ENCODE assay signal across 8 cellular contexts in the genomic region with DNA sequence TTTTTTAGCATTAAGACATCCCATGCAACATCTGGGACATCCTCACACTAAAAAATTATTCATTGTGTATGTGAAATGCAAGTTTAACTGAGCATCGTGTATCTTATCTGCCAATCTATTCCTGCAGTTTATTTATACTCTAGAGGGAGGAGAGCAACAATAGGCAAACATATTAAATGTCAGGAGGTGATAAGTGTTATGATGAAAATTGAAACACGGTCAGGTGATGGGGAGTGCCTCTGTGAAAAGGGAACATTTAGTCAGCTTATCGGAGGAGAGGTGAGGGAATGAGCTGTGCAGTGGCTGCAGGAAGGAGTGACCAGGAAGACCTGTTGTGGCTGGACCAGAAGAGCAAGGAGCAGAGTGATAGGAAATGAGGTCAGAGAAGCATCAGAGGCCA. TPM values are rescaled to one million over a fixed set of nuclear protein-coding genes. Genes with fewer than 3 reads are reported as not detected.
DNase-seq lines count a peak whose midpoint lies in the region; ATAC-seq, FAIRE-seq and TF ChIP-seq lines count a peak whose summit lies in the region.

No MANE protein-coding gene starts in this region.

- H3K4me1 Mint-ChIP-seq in CD4-positive, alpha-beta memory T cell, result peaks cover 31 to 53% (median 45%) of the 10 kb centered on the region in 4 donors

- peaks cover 12% of the 10 kb centered on the region for H3K36me3 ChIP-seq in CD4-positive, alpha-beta memory T cell (ENCODE audit: insufficient read depth, low read length)
- H3K36me3 ChIP-seq in GM12878 (ENCODE audit: control insufficient read depth in 2 of 2, insufficient read depth in 2 of 2, low read length in 1 of 2) (peaks cover 2 to 6% of the 10 kb centered on the region in 2 experiments; a peak in 1 of 4 replicates), mesodermal cell (ENCODE audit: control insufficient read depth, insufficient read depth, low read length) (peaks cover 27% of the 10 kb centered on the region)

- ATAC-seq in GM12878 (no peak), GM19324 (IDR thresholded peaks at IDR 0.05; ENCODE audit: low FRiP score, unreplicated experiment) (no peak), HG03159 (IDR thresholded peaks at IDR 0.05; ENCODE audit: unreplicated experiment) (no peak)

- CTCF ChIA-PET in CD4-positive, alpha-beta memory T cell (lab: Charles Lee; ENCODE audit: partially characterized antibody), result interaction anchor here (0.7 to 1.5 kb wide), 5 partner anchors 19 to 688 kb away, joined by 3 read pairs; no protein-coding TSS in a partner anchor
- CTCF ChIA-PET in GM12878 (lab: Yijun Ruan, JAX), result interaction anchor here (1.3 to 1.8 kb wide), 3 partner anchors 13 to 106 kb away, joined by 3 to 4 read pairs (median 3); no protein-coding TSS in a partner anchor

- no peak for DNase-seq in CD4-positive, alpha-beta memory T cell
- DNase-seq in LNCaP clone FGC (ENCODE audit: low read depth) (peak; percentile 75), GM12878 (ENCODE audit: low read depth, low spot score) (no peak), iPS-NIHi11 (ENCODE audit: low spot score) (no peak), AG20443 (ENCODE audit: low spot score) (no peak)

- FAIRE-seq in GM12878 (lab: Jason Lieb, UNC), result no peak

- SMC1A ChIA-PET in GM12878 (lab: Charles Lee; ENCODE audit: uncharacterized antibody, unreplicated experiment), result interaction anchor here (1.0 to 4.2 kb wide), 5 partner anchors 10 to 116 kb away, joined by 3 to 12 read pairs (median 5); partner anchors contain the start of genes ATPAF1, MKNK1 and MOB3C

- peaks cover 38% of the 10 kb centered on the region for H3K4me1 ChIP-seq in CD4-positive, alpha-beta memory T cell (ENCODE audit: insufficient read depth, low read length)
- H3K4me1 ChIP-seq in GM12878 (ENCODE audit: control insufficient read depth, insufficient read depth, low read length) (peaks cover 13% of the 10 kb centered on the region), mesodermal cell (ENCODE audit: control insufficient read depth, insufficient read depth, low read length, poor library complexity, severe bottlenecking) (peaks cover 15% of the 10 kb centered on the region)

- H3K4me3 Mint-ChIP-seq in CD4-positive, alpha-beta memory T cell, result peak overlapping the region; percentile 80 to 93 (median 88)

- TF ChIP-seq EP300 in GM12878 (IDR thresholded peaks at IDR 0.05; ENCODE audit: borderline replicate concordance in 1 of 2, control insufficient read depth in 1 of 2, low read depth in 2 of 2, low read length in 2 of 2), result no peak

- no peaks in the 10 kb centered on the region for H3K27me3 ChIP-seq in CD4-positive, alpha-beta memory T cell (ENCODE audit: insufficient read depth, low read length)
- H3K27me3 ChIP-seq in GM12878 (replicated peaks in 1 of 2; ENCODE audit: control insufficient read depth in 2 of 2, insufficient read depth in 2 of 2, low read length in 1 of 2), result no peaks in the 10 kb centered on the region; a peak in 1 of 4 replicates

- TF ChIP-seq POLR2A in GM12878 (IDR thresholded peaks at IDR 0.05; ENCODE audit: low read depth, low read length), result no peak

- 1% methylated on average over 3 of the region's 3 CpGs for WGBS in GM12878 (ENCODE audit: insufficient coverage, insufficient replicate concordance, low lambda C conversion rate, missing lambda C conversion rate)
- WGBS in mesodermal cell (ENCODE audit: insufficient coverage in 2 of 2), 2 experiments, result 63 to 71% methylated on average over 2 to 3 of the region's 3 CpGs

- no TSS peak for BruUV-seq in GM12878 (replicated peaks; lab: Mats Ljungman, UMichigan)

- in situ Hi-C loops in GM12878 (cut with MboI), result no loop called here

- peaks cover 18 to 35% of the 10 kb centered on the region in 2 donors for H3K36me3 Mint-ChIP-seq in CD4-positive, alpha-beta memory T cell

- H4K20me1 ChIP-seq in GM12878 (ENCODE audit: control insufficient read depth, insufficient read depth), result no peaks in the 10 kb centered on the region; the same call in 1 of the 2 replicates

- H3K9me3 ChIP-seq in CD4-positive, alpha-beta memory T cell (ENCODE audit: control insufficient read depth in 1 of 2, low read length in 2 of 2), result no peaks in the 10 kb centered on the region
- no peaks in the 10 kb centered on the region for H3K9me3 ChIP-seq in GM12878 (replicated peaks; ENCODE audit: control insufficient read depth, insufficient read depth, low read length)
- no peaks in the 10 kb centered on the region for H3K9me3 ChIP-seq in mesodermal cell (ENCODE audit: control insufficient read depth, low read length)

- TF ChIP-seq RAD21 in GM12878 (IDR thresholded peaks at IDR 0.05; ENCODE audit: insufficient read depth, low read depth, low read length), result no peak

- TF ChIP-seq CTCF in LNCaP clone FGC (IDR thresholded peaks at IDR 0.05; ENCODE audit: control insufficient read depth, extremely low read depth, insufficient read depth) (no peak), GM12878 (IDR thresholded peaks at IDR 0.05 in 2 of 3, conservative IDR thresholded peaks at IDR 0.05 in 1 of 3; ENCODE audit: control insufficient read depth in 2 of 3, extremely low read depth in 1 of 3, insufficient read depth in 1 of 3, low read depth in 3 of 3, low read length in 3 of 3) (no peak)

- POLR2A ChIA-PET in CD4-positive, alpha-beta memory T cell (lab: Charles Lee; ENCODE audit: partially characterized antibody), result interaction anchor here (0.7 to 3.3 kb wide), 7 partner anchors 14 to 1033 kb away, joined by 3 to 21 read pairs (median 5); partner anchors contain the start of genes ATPAF1, GPBP1L1 and MKNK1
- POLR2A ChIA-PET in GM12878 (lab: Charles Lee), result interaction anchor here (0.6 to 1.2 kb wide), 5 partner anchors 58 to 312 kb away, joined by 3 to 7 read pairs (median 4); partner anchors contain the start of gene MOB3C

- H3K9me3 Mint-ChIP-seq in CD4-positive, alpha-beta memory T cell, result peaks cover 0 to 4% (median 0%) of the 10 kb centered on the region in 8 donors

- H3K27ac Mint-ChIP-seq in CD4-positive, alpha-beta memory T cell, result peak overlapping the region; percentile 85 to 96 (median 90)

- no peak overlapping the region; the same call in 1 of the 2 replicates for H3K9ac ChIP-seq in GM12878 (ENCODE audit: control insufficient read depth, insufficient read depth, low read length)

- H3K79me2 ChIP-seq in GM12878 (ENCODE audit: control insufficient read depth, insufficient read depth, low read length), result peaks cover 25% of the 10 kb centered on the region

- peak overlapping the region; percentile 88 for H3K27ac ChIP-seq in CD4-positive, alpha-beta memory T cell (ENCODE audit: low read depth, low read length)
- H3K27ac ChIP-seq in GM12878 (ENCODE audit: control insufficient read depth, insufficient read depth) (no peak overlapping the region), mesodermal cell (ENCODE audit: low read depth, low read length, severe bottlenecking) (no peak overlapping the region)

- no peaks in the 10 kb centered on the region for H3K27me3 Mint-ChIP-seq in CD4-positive, alpha-beta memory T cell

- RAD21 ChIA-PET in GM12878 (lab: Charles Lee; ENCODE audit: unreplicated experiment), result interaction anchor here (0.6 to 2.2 kb wide), 8 partner anchors 16 to 386 kb away, joined by 3 to 7 read pairs (median 4); partner anchors contain the start of genes MKNK1 and MOB3C

- intact Hi-C loops in CD4-positive, alpha-beta memory T cell (cut with micrococcal nuclease), result loop anchor here (1.0 to 10.0 kb wide), 6 partner anchors 51 to 1032 kb away; partner anchors contain the start of genes ATPAF1, CMPK1, GPBP1L1 and LRRC41
- intact Hi-C loops in GM12878 (cut with micrococcal nuclease; ENCODE audit: unreplicated experiment), result loop anchor here (2.0 to 5.0 kb wide), 2 partner anchors 51 to 102 kb away; partner anchors contain the start of genes ATPAF1 and MOB3C

- peak overlapping the region in 1 of 2 donors; percentile 18 for H3K4me3 ChIP-seq in CD4-positive, alpha-beta memory T cell (ENCODE audit: low read length in 2 of 2)
- peak overlapping the region; percentile 95 for H3K4me3 ChIP-seq in LNCaP clone FGC (ENCODE audit: low read depth, low read length)
- peak overlapping the region; percentile 63 for H3K4me3 ChIP-seq in GM12878
- H3K4me3 ChIP-seq in mesodermal cell (ENCODE audit: extremely low read depth, insufficient read depth, low read length, poor library complexity, severe bottlenecking), result peak overlapping the region; percentile 92

- peak overlapping the region; percentile 58 for H3K4me2 ChIP-seq in GM12878 (ENCODE audit: control insufficient read depth, insufficient read depth)

- peak overlapping the region; percentile 88 for H2AFZ ChIP-seq in GM12878 (ENCODE audit: control insufficient read depth, low read depth, low read length)

RNA-seq across cellular contexts. Expression of gene EFCAB14, which starts 0.8 kb away (rescaled TPM):
- 10 to 100 TPM; 96.7 to 98.5 TPM for total RNA-seq in CD4-positive, alpha-beta memory T cell
- polyA plus RNA-seq in CD4-positive, alpha-beta memory T cell, result 100 to 1,000 TPM in 1 of 2 donors, 10 to 100 TPM in 1; 87.0 to 117 TPM
- 57.2 and 69.3 TPM in 2 replicates for total RNA-seq in GM12878 (2013; cell fraction: nucleolus; rRNA removed)
- total RNA-seq in GM12878 (2014; rRNA removed), result 44.8 and 54.1 TPM in 2 replicates
- total RNA-seq in GM12878 (2014; rRNA removed; fragmentation: Illumina TruSeq; extraction: Trizol), result 46.1 and 51.1 TPM in 2 replicates
- 42.3 and 46.3 TPM in 2 replicates for total RNA-seq in GM12878 (2021)
- polyA plus RNA-seq in GM12878 (2011; ENCODE audit: low read depth), result 28.0 TPM
- 66.0 and 78.8 TPM in 2 replicates for polyA plus RNA-seq in GM12878 (2011; rRNA removed)
- 32.3 and 37.9 TPM in 2 replicates for polyA plus RNA-seq in GM12878 (2011; cell fraction: cytosol; rRNA removed)
- polyA plus RNA-seq in GM12878 (2011; cell fraction: nucleus; rRNA removed), result 45.5 and 58.7 TPM in 2 replicates
- 27.1 and 28.6 TPM in 2 replicates for polyA plus RNA-seq in GM12878 (2012)
- polyA plus RNA-seq in GM12878 (2014; fragmentation: Illumina TruSeq; extraction: Trizol), result 58.2 and 67.5 TPM in 2 replicates
- polyA plus RNA-seq in GM12878 (2014; fragmentation: Nextera tagmentation; extraction: Ambion mirVana), result 10 to 100 TPM in 1 of 2 experiments, 1 to 10 TPM in 1; 7.8 to 12.7 TPM
- polyA plus RNA-seq in GM12878 (2014; rRNA removed), result 25.0 and 31.5 TPM in 2 replicates
- 10 to 100 TPM; 36.8 to 40.9 TPM for polyA plus RNA-seq in GM12878 (2016; fragmentation: Nextera tagmentation; extraction: Ambion mirVana)
- 55.6 and 62.6 TPM in 2 replicates for polyA minus RNA-seq in GM12878 (2011; rRNA and poly(A)+ RNA removed)
- polyA minus RNA-seq in GM12878 (2011; cell fraction: cytosol; rRNA and poly(A)+ RNA removed), result 27.9 and 30.1 TPM in 2 replicates
- 23.5 and 32.1 TPM in 2 replicates for polyA minus RNA-seq in GM12878 (2011; cell fraction: nucleus; rRNA and poly(A)+ RNA removed)
- 49.9 TPM for polyA plus RNA-seq in mesodermal cell (2013, experiment 1 of 2)
- polyA plus RNA-seq in mesodermal cell (2013, experiment 2 of 2), result 48.5 TPM

RNA-seq across cellular contexts. Expression of gene TEX38, which starts 48.0 kb away (rescaled TPM):
- not detected for total RNA-seq in CD4-positive, alpha-beta memory T cell
- under 1 TPM in 1 of 2 donors, not detected in 1; 0.25 TPM for polyA plus RNA-seq in CD4-positive, alpha-beta memory T cell
- not detected in 2 replicates for total RNA-seq in GM12878 (2013; cell fraction: nucleolus; rRNA removed)
- not detected in 2 replicates for total RNA-seq in GM12878 (2014; rRNA removed)
- not detected in 2 replicates for total RNA-seq in GM12878 (2014; rRNA removed; fragmentation: Illumina TruSeq; extraction: Trizol)
- not detected in 2 replicates for total RNA-seq in GM12878 (2021)
- polyA plus RNA-seq in GM12878 (2011; ENCODE audit: low read depth), result not detected
- 0.07 TPM in 1 of 2 replicates, not detected in the other for polyA plus RNA-seq in GM12878 (2011; rRNA removed)
- polyA plus RNA-seq in GM12878 (2011; cell fraction: cytosol; rRNA removed), result not detected in 2 replicates
- polyA plus RNA-seq in GM12878 (2011; cell fraction: nucleus; rRNA removed), result 0.15 TPM in 1 of 2 replicates, not detected in the other
- polyA plus RNA-seq in GM12878 (2012), result 0.32 TPM in 1 of 2 replicates, not detected in the other
- polyA plus RNA-seq in GM12878 (2014; fragmentation: Illumina TruSeq; extraction: Trizol), result not detected in 2 replicates
- polyA plus RNA-seq in GM12878 (2014; fragmentation: Nextera tagmentation; extraction: Ambion mirVana), result not detected
- not detected in 2 replicates for polyA plus RNA-seq in GM12878 (2014; rRNA removed)
- polyA plus RNA-seq in GM12878 (2016; fragmentation: Nextera tagmentation; extraction: Ambion mirVana), result under 1 TPM; 0.15 to 0.32 TPM
- 0.21 TPM in 1 of 2 replicates, not detected in the other for polyA minus RNA-seq in GM12878 (2011; rRNA and poly(A)+ RNA removed)
- not detected in 2 replicates for polyA minus RNA-seq in GM12878 (2011; cell fraction: cytosol; rRNA and poly(A)+ RNA removed)
- not detected in 2 replicates for polyA minus RNA-seq in GM12878 (2011; cell fraction: nucleus; rRNA and poly(A)+ RNA removed)
- polyA plus RNA-seq in mesodermal cell (2013, experiment 1 of 2), result not detected
- not detected for polyA plus RNA-seq in mesodermal cell (2013, experiment 2 of 2)

RNA-seq across cellular contexts. Expression of gene ATPAF1, which starts 51.5 kb away (rescaled TPM):
- total RNA-seq in CD4-positive, alpha-beta memory T cell, result 10 to 100 TPM; 32.9 to 37.6 TPM
- 100 to 1,000 TPM in 1 of 2 donors, 10 to 100 TPM in 1; 76.6 to 128 TPM for polyA plus RNA-seq in CD4-positive, alpha-beta memory T cell
- total RNA-seq in GM12878 (2013; cell fraction: nucleolus; rRNA removed), result 31.8 and 37.1 TPM in 2 replicates
- total RNA-seq in GM12878 (2014; rRNA removed), result 42.8 and 49.5 TPM in 2 replicates
- total RNA-seq in GM12878 (2014; rRNA removed; fragmentation: Illumina TruSeq; extraction: Trizol), result 40.1 and 41.3 TPM in 2 replicates
- total RNA-seq in GM12878 (2021), result 39.6 and 40.2 TPM in 2 replicates
- 49.3 TPM for polyA plus RNA-seq in GM12878 (2011; ENCODE audit: low read depth)
- polyA plus RNA-seq in GM12878 (2011; rRNA removed), result 93.5 and 123 TPM in 2 replicates
- polyA plus RNA-seq in GM12878 (2011; cell fraction: cytosol; rRNA removed), result 69.3 and 105 TPM in 2 replicates
- 35.8 and 37.9 TPM in 2 replicates for polyA plus RNA-seq in GM12878 (2011; cell fraction: nucleus; rRNA removed)
- 35.3 and 44.8 TPM in 2 replicates for polyA plus RNA-seq in GM12878 (2012)
- 61.1 and 67.6 TPM in 2 replicates for polyA plus RNA-seq in GM12878 (2014; fragmentation: Illumina TruSeq; extraction: Trizol)
- 10 to 100 TPM; 15.2 to 32.6 TPM for polyA plus RNA-seq in GM12878 (2014; fragmentation: Nextera tagmentation; extraction: Ambion mirVana)
- polyA plus RNA-seq in GM12878 (2014; rRNA removed), result 42.3 and 54.0 TPM in 2 replicates
- 10 to 100 TPM; 64.2 to 74.6 TPM for polyA plus RNA-seq in GM12878 (2016; fragmentation: Nextera tagmentation; extraction: Ambion mirVana)
- 49.3 and 62.9 TPM in 2 replicates for polyA minus RNA-seq in GM12878 (2011; rRNA and poly(A)+ RNA removed)
- 17.8 and 19.5 TPM in 2 replicates for polyA minus RNA-seq in GM12878 (2011; cell fraction: cytosol; rRNA and poly(A)+ RNA removed)
- 13.5 and 17.1 TPM in 2 replicates for polyA minus RNA-seq in GM12878 (2011; cell fraction: nucleus; rRNA and poly(A)+ RNA removed)
- 37.7 TPM for polyA plus RNA-seq in mesodermal cell (2013, experiment 1 of 2)
- polyA plus RNA-seq in mesodermal cell (2013, experiment 2 of 2), result 44.5 TPM
